Comparison of ENCODE assay signal across 16 cellular contexts in the genomic region with DNA sequence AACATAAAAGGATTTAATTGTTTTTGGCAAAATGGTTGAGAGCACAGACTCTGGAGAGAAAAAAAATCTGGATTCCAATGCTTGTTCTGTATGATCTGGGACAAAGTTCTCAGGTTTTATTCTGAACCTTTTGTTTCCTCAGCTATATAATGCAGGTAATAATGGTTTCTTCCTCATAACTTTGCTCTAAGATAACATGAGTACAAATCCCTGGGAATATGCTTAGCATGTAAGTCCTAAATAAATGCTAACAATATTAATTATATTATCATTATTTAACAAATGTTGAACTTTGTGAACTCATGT. TPM values are rescaled to one million over a fixed set of nuclear protein-coding genes. Genes with fewer than 3 reads are reported as not detected.
DNase-seq lines count a peak whose midpoint lies in the region; ATAC-seq and TF ChIP-seq lines count a peak whose summit lies in the region.
"Had no signal": no experiment of that assay in that cellular context is flagged by ENCODE, and none has a peak within 500 bp of the region (broad histone marks: within the 10 kb centered on the region; RNA-seq: fewer than 3 reads in every experiment).

No MANE protein-coding gene starts in this region.

- no peak overlapping the region for H4K8ac ChIP-seq in mesendoderm (ENCODE audit: low read depth, low read length)

- ATAC-seq in mucosa of descending colon: peak; percentile 82
- no peak for ATAC-seq in CD8-positive, alpha-beta T cell

- H3K27me3 ChIP-seq in colonic mucosa (no peaks in the 10 kb centered on the region), transverse colon (no peaks in the 10 kb centered on the region), mesendoderm (ENCODE audit: insufficient read depth, low read length, poor library complexity) (no peaks in the 10 kb centered on the region)
- H3K27me3 ChIP-seq in CD8-positive, alpha-beta T cell (ENCODE audit: insufficient read depth, low read length): no peaks in the 10 kb centered on the region

- no peak overlapping the region for H3K4me3 ChIP-seq in colonic mucosa
- no peak overlapping the region for H3K4me3 ChIP-seq in mucosa of descending colon
- no peak overlapping the region for H3K4me3 ChIP-seq in transverse colon
- H3K4me3 ChIP-seq in mesendoderm (ENCODE audit: low read length): no peak overlapping the region
- H3K4me3 ChIP-seq in CD8-positive, alpha-beta T cell (ENCODE audit: low read depth, low read length): no peak overlapping the region
- H3K4me3 ChIP-seq: HAP-1 had no signal

- no peak overlapping the region for H2BK5ac ChIP-seq in mesendoderm (ENCODE audit: low read length)

- H3K23ac ChIP-seq in mesendoderm (ENCODE audit: low read length): no peak overlapping the region

- H3K79me1 ChIP-seq in mesendoderm (ENCODE audit: low read length): no peaks in the 10 kb centered on the region

- H3K36me3 ChIP-seq in colonic mucosa (no peaks in the 10 kb centered on the region), mucosa of descending colon (ENCODE audit: low read depth) (no peaks in the 10 kb centered on the region), transverse colon (no peaks in the 10 kb centered on the region), mesendoderm (ENCODE audit: control insufficient read depth, insufficient read depth, low read length) (no peaks in the 10 kb centered on the region)
- no peaks in the 10 kb centered on the region for H3K36me3 ChIP-seq in CD8-positive, alpha-beta T cell (ENCODE audit: insufficient read depth, low read length)
- H3K36me3 ChIP-seq: HAP-1 had no signal

- H3K4me3 Mint-ChIP-seq in CD8-positive, alpha-beta T cell: no peak overlapping the region
- H3K4me3 Mint-ChIP-seq: CD4-positive, alpha-beta memory T cell; HFFc6 had no signal

- no peak for DNase-seq in colonic mucosa
- no peak for DNase-seq in mucosa of descending colon
- no peak for DNase-seq in transverse colon
- DNase-seq in activated CD8-positive, alpha-beta memory T cell treated with anti-CD3 and anti-CD28 coated beads for 24 hours: no peak
- DNase-seq in mesendoderm: no peak
- DNase-seq in CD8-positive, alpha-beta T cell: no peak
- DNase-seq: C1 segment of cervical spinal cord, DMS153, DND-41, GOT3 had no signal

- no peaks in the 10 kb centered on the region for H3K36me3 Mint-ChIP-seq in CD8-positive, alpha-beta T cell
- H3K36me3 Mint-ChIP-seq: CD4-positive, alpha-beta memory T cell had no signal

- TF ChIP-seq POLR2A in transverse colon (IDR thresholded peaks at IDR 0.05): no peak

- H3K18ac ChIP-seq in mesendoderm (ENCODE audit: low read length): no peak overlapping the region

- CTCF ChIA-PET in CD8-positive, alpha-beta T cell (lab: Charles Lee): interaction anchor here (0.9 to 2.1 kb wide), 11 partner anchors 10 to 1282 kb away, joined by 3 to 9 read pairs (median 5); no protein-coding TSS in a partner anchor

- H3K9ac ChIP-seq in colonic mucosa (ENCODE audit: low read depth in 2 of 2, low read length in 2 of 2) (no peak overlapping the region), mesendoderm (ENCODE audit: low read length) (no peak overlapping the region)

- POLR2A ChIA-PET in CD8-positive, alpha-beta T cell (lab: Charles Lee): interaction anchor here (0.6 kb wide), 1 partner anchor 1392 kb away, joined by 4 read pairs; no protein-coding TSS in a partner anchor

- no peak for TF ChIP-seq CTCF in colonic mucosa (IDR thresholded peaks at IDR 0.05)
- TF ChIP-seq CTCF in mucosa of descending colon (IDR thresholded peaks at IDR 0.05): no peak
- TF ChIP-seq CTCF in transverse colon (IDR thresholded peaks at IDR 0.05): no peak
- TF ChIP-seq CTCF in CD8-positive, alpha-beta T cell (IDR thresholded peaks at IDR 0.05): no peak

- TF ChIP-seq EP300 in transverse colon (IDR thresholded peaks at IDR 0.05; ENCODE audit: low read depth): no peak

- no peak overlapping the region for H3K27ac Mint-ChIP-seq in CD8-positive, alpha-beta T cell
- H3K27ac Mint-ChIP-seq: CD4-positive, alpha-beta memory T cell; HFFc6 had no signal

- no peak overlapping the region for H2AK5ac ChIP-seq in mesendoderm (ENCODE audit: low read length)

- H3K4me2 ChIP-seq in mesendoderm (ENCODE audit: low read length): no peak overlapping the region

- H3K27ac ChIP-seq in colonic mucosa (peak overlapping the region; percentile 63), transverse colon (peak overlapping the region; percentile 49 to 69 (median 58)), mesendoderm (ENCODE audit: low read depth, low read length) (no peak overlapping the region)
- H3K27ac ChIP-seq in CD8-positive, alpha-beta T cell (ENCODE audit: low read depth, low read length): no peak overlapping the region

- H3K56ac ChIP-seq in mesendoderm (ENCODE audit: low read length): no peak overlapping the region

- H2BK120ac ChIP-seq in mesendoderm (ENCODE audit: low read depth, low read length): no peak overlapping the region

- H3K9me3 Mint-ChIP-seq in CD8-positive, alpha-beta T cell: no peaks in the 10 kb centered on the region
- H3K9me3 Mint-ChIP-seq: CD4-positive, alpha-beta memory T cell; HFFc6 had no signal

- no peak overlapping the region for H3K4ac ChIP-seq in mesendoderm (ENCODE audit: low read depth, low read length)

- in situ Hi-C loops in transverse colon (cut with MboI; ENCODE audit: low pct_ligation_motif_present in 1 of 4, low pct_unique_long_range_greater_than_20kb in 1 of 4, low sequenced_read_pairs in 3 of 4): loop anchor here in 2 of 4 donors (10.0 to 25.0 kb wide), 2 partner anchors 1324 to 1327 kb away; no protein-coding TSS in a partner anchor

- H2BK15ac ChIP-seq in mesendoderm (replicated peaks; ENCODE audit: low read depth): no peak overlapping the region

- intact Hi-C loops in colonic mucosa (cut with DNase I) (no loop called here), mucosa of descending colon (cut with DNase I, micrococcal nuclease) (no loop called here), transverse colon (cut with DNase I; ENCODE audit: low total_unique reads) (no loop called here)
- intact Hi-C loops in CD8-positive, alpha-beta T cell (cut with DNase I, micrococcal nuclease): loop anchor here in 1 of 2 experiments (5.0 kb wide), 1 partner anchor 1222 kb away; no protein-coding TSS in a partner anchor

- no peak overlapping the region for H4K5ac ChIP-seq in mesendoderm (ENCODE audit: low read length)

- H3K27me3 Mint-ChIP-seq in CD8-positive, alpha-beta T cell (ENCODE audit: low read depth): no peaks in the 10 kb centered on the region

- no peaks in the 10 kb centered on the region for H3K4me1 Mint-ChIP-seq in CD8-positive, alpha-beta T cell (ENCODE audit: low read depth)
- H3K4me1 Mint-ChIP-seq: CD4-positive, alpha-beta memory T cell had no signal

- H3K4me1 ChIP-seq in colonic mucosa (peaks cover 5% of the 10 kb centered on the region), mucosa of descending colon (ENCODE audit: low read depth) (peaks cover 9% of the 10 kb centered on the region), transverse colon (peaks cover 0 to 49% (median 16%) of the 10 kb centered on the region in 4 donors), mesendoderm (ENCODE audit: control insufficient read depth, low read depth, low read length) (no peaks in the 10 kb centered on the region)
- H3K4me1 ChIP-seq in CD8-positive, alpha-beta T cell (ENCODE audit: insufficient read depth, low read length): no peaks in the 10 kb centered on the region

- no peaks in the 10 kb centered on the region for H3K9me3 ChIP-seq in colonic mucosa
- no peaks in the 10 kb centered on the region for H3K9me3 ChIP-seq in mucosa of descending colon
- no peaks in the 10 kb centered on the region for H3K9me3 ChIP-seq in transverse colon
- no peaks in the 10 kb centered on the region for H3K9me3 ChIP-seq in CD8-positive, alpha-beta T cell (ENCODE audit: low read length)
- H3K9me3 ChIP-seq: Caco-2, HAP-1 had no signal

- no peaks in the 10 kb centered on the region for H3K79me2 ChIP-seq in mesendoderm (ENCODE audit: control insufficient read depth, insufficient read depth, low read length)

RNA-seq across cellular contexts. Expression of a gene that starts 44.5 kb away (rescaled TPM):
- 1 to 10 TPM in 1 of 2 donors, under 1 TPM in 1; 0.69 to 1.3 TPM for total RNA-seq in colonic mucosa
- 1 to 10 TPM in 2 of 3 donors, under 1 TPM in 1; 0.65 to 1.9 (median 1.6) TPM for total RNA-seq in mucosa of descending colon
- total RNA-seq in transverse colon: 1 to 10 TPM in 2 of 4 donors, not detected in 2; 2.7 to 3.3 TPM
- 2.3 TPM for polyA plus RNA-seq in mesendoderm (2013, experiment 1 of 2)
- polyA plus RNA-seq in mesendoderm (2013, experiment 2 of 2): 2.5 TPM
- 10 to 100 TPM; 12.6 to 15.7 TPM for total RNA-seq in CD8-positive, alpha-beta T cell
- total RNA-seq: A172, HFFc6 had no signal
- polyA plus RNA-seq: BJ had no signal

RNA-seq across cellular contexts. Expression of a gene that starts 49.7 kb away (rescaled TPM):
- total RNA-seq in colonic mucosa (not detected), mucosa of descending colon (not detected), transverse colon (not detected)
- polyA plus RNA-seq in mesendoderm (2013, experiment 1 of 2): not detected
- 0.01 TPM for polyA plus RNA-seq in mesendoderm (2013, experiment 2 of 2)
- not detected for total RNA-seq in CD8-positive, alpha-beta T cell
- total RNA-seq: A172; Caco-2; CD4-positive, alpha-beta memory T cell; HFFc6 had no signal
- polyA plus RNA-seq: BJ; CD4-positive, alpha-beta memory T cell had no signal

Comparison
In these comparisons a context has a peak if more than half of its experiments do, and no peak if none do; other contexts are left out.
1. H3K27ac ChIP-seq: peak in colonic mucosa (single experiment) and transverse colon (4 of 4); none in mesendoderm (single experiment) and CD8-positive, alpha-beta T cell (single experiment).